8 cellular contexts compared by ENCODE assay signal in genomic region chr11:73376803-73377629, GRCh38. TPM values are rescaled to one million over a fixed set of nuclear protein-coding genes. Genes with fewer than 3 reads are reported as not detected.
DNase-seq lines count a peak whose midpoint lies in the region; ATAC-seq lines count a peak whose summit lies in the region.

No MANE protein-coding gene starts in this region.

- no peak for ATAC-seq in HG02884 (IDR thresholded peaks at IDR 0.05; ENCODE audit: unreplicated experiment)

- H3K27me3 ChIP-seq in layer of hippocampus (ENCODE audit: control insufficient read depth, insufficient read depth, low read length) = no peaks in the 10 kb centered on the region

- peak overlapping the region; percentile 87 for H3K27ac ChIP-seq in layer of hippocampus (ENCODE audit: low read depth, low read length)

- peak; percentile 83 for DNase-seq in EH (ENCODE audit: low read depth)
- peak; percentile 61 for DNase-seq in H4 (ENCODE audit: low spot score)
- peak; percentile 85 for DNase-seq in MV-4-11 (lab: John Stamatoyannopoulos, UW)
- peak in 3 of 4 experiments; percentile 22 to 47 (median 37) for DNase-seq in activated CD4-positive, CD25-positive, alpha-beta regulatory T cell (lab: John Stamatoyannopoulos, UW)
- peak; percentile 69 for DNase-seq in central memory CD4-positive, alpha-beta T cell
- peak; percentile 32 to 33 for DNase-seq in stimulated activated CD4-positive, alpha-beta T cell treated with anti-CD3 and anti-CD28 coated beads, Interleukin-1b, Interleukin-23, amount 100 ng/mL, for 4 hours (ENCODE audit: low read depth in 2 of 2)

RNA-seq across cellular contexts. Expression of gene RELT, which starts 0.8 kb away (rescaled TPM):
- total RNA-seq in H4 (2014; rRNA removed; shearing (Covaris generic)) = 2.1 and 2.2 TPM in 2 replicates

Comparison
In these comparisons a context has a peak if more than half of its experiments do, and no peak if none do; other contexts are left out.
1. DNase-seq: peak in every context shown above with its lines; median percentile 85 in MV-4-11; 83 in EH; 69 in central memory CD4-positive, alpha-beta T cell; 61 in H4; 37 in activated CD4-positive, CD25-positive, alpha-beta regulatory T cell; 32 in stimulated activated CD4-positive, alpha-beta T cell treated with anti-CD3 and anti-CD28 coated beads, Interleukin-1b, Interleukin-23, amount 100 ng/mL, for 4 hours.